ENCODE assay signal across 19 cellular contexts in genomic region chr4:168919706-168920324, GRCh38.
DNase-seq lines count a peak whose midpoint lies in the region; ATAC-seq and TF ChIP-seq lines count a peak whose summit lies in the region.
"Had no signal": no experiment of that assay in that cellular context is flagged by ENCODE, and none has a peak within 500 bp of the region (broad histone marks: within the 10 kb centered on the region; RNA-seq: fewer than 3 reads in every experiment).

No MANE protein-coding gene starts in this region.

- in situ Hi-C loops in brain microvascular endothelial cell (cut with HindIII; ENCODE audit: low pct_ligation_motif_present, low sequenced_read_pairs), result no loop called here

- no peaks in the 10 kb centered on the region for H3F3A ChIP-seq in GM23338 (replicated peaks; ENCODE audit: low read depth)

- H3K36me3 Mint-ChIP-seq in GM23338 (ENCODE audit: low read depth), result peaks cover 15% of the 10 kb centered on the region
- H3K36me3 Mint-ChIP-seq: CD4-positive, alpha-beta memory T cell; stimulated activated effector memory CD8-positive, alpha-beta T cell treated with anti-CD3 and anti-CD28 coated beads, Interleukin-12 subunit alpha, Interleukin-12 subunit beta, amount 100 ng/mL, for 72 hours had no signal

- no peaks in the 10 kb centered on the region for H3K36me3 ChIP-seq in GM23338 (ENCODE audit: insufficient read depth)
- peaks cover 84% of the 10 kb centered on the region for H3K36me3 ChIP-seq in right atrium auricular region
- H3K36me3 ChIP-seq in prostate gland, result no peaks in the 10 kb centered on the region
- peaks cover 58% of the 10 kb centered on the region for H3K36me3 ChIP-seq in brain microvascular endothelial cell (replicated peaks)
- H3K36me3 ChIP-seq in WERI-Rb-1, result peaks cover 5% of the 10 kb centered on the region
- H3K36me3 ChIP-seq: breast epithelium had no signal

- peaks cover 2% of the 10 kb centered on the region for H3K27me3 Mint-ChIP-seq in GM23338 (ENCODE audit: insufficient read depth, low read depth, poor library complexity)
- H3K27me3 Mint-ChIP-seq: CD4-positive, alpha-beta memory T cell had no signal

- no peak overlapping the region for H2AFZ ChIP-seq in GM23338

- DNase-seq in GM23338 (ENCODE audit: low spot score) (no peak), right atrium auricular region (ENCODE audit: low spot score) (no peak), prostate gland (ENCODE audit: low spot score) (no peak), brain microvascular endothelial cell (no peak), SK-N-DZ (ENCODE audit: low spot score) (no peak), WERI-Rb-1 (no peak)
- DNase-seq in stimulated activated CD4-positive, alpha-beta T cell treated with anti-CD3 and anti-CD28 coated beads, Interleukin-4, amount 100 ng/mL, for 1 hour, result no peak
- DNase-seq: activated CD8-positive, alpha-beta memory T cell treated with anti-CD3 and anti-CD28 coated beads, Interleukin-2, amount 50 U/mL, for 48 hours; activated naive CD4-positive, alpha-beta T cell treated with anti-CD3 and anti-CD28 coated beads, Interleukin-2, amount 50 U/mL, for 16 hours; CD4-positive, alpha-beta memory T cell; mesendoderm; MV-4-11; NCI-H2081 treated with DMSO at 0.1 percent for 48 hours; T-helper 1 cell had no signal

- no peak for ATAC-seq in GM23338
- ATAC-seq: activated CD4-positive, CD25-positive, alpha-beta regulatory T cell treated with anti-CD3 and anti-CD28 coated beads, Interleukin-2, amount 50 U/mL, for 24 hours; HCT116; stimulated activated effector memory CD8-positive, alpha-beta T cell treated with anti-CD3 and anti-CD28 coated beads, Interleukin-12 subunit alpha, Interleukin-12 subunit beta, amount 100 ng/mL, for 72 hours had no signal

- intact Hi-C loops in prostate gland (cut with DNase I), result loop anchor here (5.0 kb wide), 4 partner anchors 38 to 333 kb away; no protein-coding TSS in a partner anchor

- peak overlapping the region; percentile 73 for H3K27ac ChIP-seq in GM23338 (ENCODE audit: low read depth)
- peak overlapping the region; percentile 65 for H3K27ac ChIP-seq in VCaP
- H3K27ac ChIP-seq in right atrium auricular region, result peak overlapping the region; percentile 31 to 63
- H3K27ac ChIP-seq in prostate gland, result peak overlapping the region; percentile 3 to 44
- H3K27ac ChIP-seq in brain microvascular endothelial cell, result no peak overlapping the region
- H3K27ac ChIP-seq in WERI-Rb-1, result no peak overlapping the region

- peaks cover 49% of the 10 kb centered on the region for H3K4me1 Mint-ChIP-seq in GM23338

- H3K9me3 Mint-ChIP-seq in GM23338, result no peaks in the 10 kb centered on the region
- H3K9me3 Mint-ChIP-seq: CD4-positive, alpha-beta memory T cell; stimulated activated effector memory CD8-positive, alpha-beta T cell treated with anti-CD3 and anti-CD28 coated beads, Interleukin-12 subunit alpha, Interleukin-12 subunit beta, amount 100 ng/mL, for 72 hours had no signal

- H3K4me3 ChIP-seq in GM23338 (no peak overlapping the region), right atrium auricular region (no peak overlapping the region), prostate gland (no peak overlapping the region), brain microvascular endothelial cell (ENCODE audit: low read depth, low read length) (no peak overlapping the region), WERI-Rb-1 (ENCODE audit: low read depth, low read length) (no peak overlapping the region)
- H3K4me3 ChIP-seq: breast epithelium had no signal

- no peaks in the 10 kb centered on the region for H3K27me3 ChIP-seq in GM23338 (ENCODE audit: insufficient read depth)
- no peaks in the 10 kb centered on the region for H3K27me3 ChIP-seq in right atrium auricular region
- H3K27me3 ChIP-seq in prostate gland (replicated peaks; ENCODE audit: insufficient read depth), result no peaks in the 10 kb centered on the region
- H3K27me3 ChIP-seq in brain microvascular endothelial cell (replicated peaks), result no peaks in the 10 kb centered on the region
- no peaks in the 10 kb centered on the region for H3K27me3 ChIP-seq in WERI-Rb-1 (ENCODE audit: insufficient read depth, low read depth, severe bottlenecking)
- H3K27me3 ChIP-seq: breast epithelium had no signal

- peak overlapping the region; percentile 85 for H3K27ac Mint-ChIP-seq in GM23338
- H3K27ac Mint-ChIP-seq: CD4-positive, alpha-beta memory T cell; stimulated activated effector memory CD8-positive, alpha-beta T cell treated with anti-CD3 and anti-CD28 coated beads, Interleukin-12 subunit alpha, Interleukin-12 subunit beta, amount 100 ng/mL, for 72 hours had no signal

- H3K4me1 ChIP-seq in GM23338 (ENCODE audit: insufficient read depth) (peaks cover 28% of the 10 kb centered on the region), right atrium auricular region (peaks cover 0 to 4% of the 10 kb centered on the region in 2 donors), prostate gland (replicated peaks) (no peaks in the 10 kb centered on the region)
- H3K4me1 ChIP-seq: breast epithelium had no signal

- no peaks in the 10 kb centered on the region for H3K79me2 ChIP-seq in GM23338 (replicated peaks; ENCODE audit: insufficient read depth)

- H3K4me2 ChIP-seq in GM23338, result peak overlapping the region; percentile 18; the same call in 1 of the 2 replicates

- H3K4me3 Mint-ChIP-seq in GM23338, result no peak overlapping the region
- H3K4me3 Mint-ChIP-seq: CD4-positive, alpha-beta memory T cell; stimulated activated effector memory CD8-positive, alpha-beta T cell treated with anti-CD3 and anti-CD28 coated beads, Interleukin-12 subunit alpha, Interleukin-12 subunit beta, amount 100 ng/mL, for 72 hours had no signal

- TF ChIP-seq POLR2A in prostate gland (IDR thresholded peaks at IDR 0.05), result no peak

- H3K9me3 ChIP-seq in right atrium auricular region (no peaks in the 10 kb centered on the region), prostate gland (no peaks in the 10 kb centered on the region), WERI-Rb-1 (ENCODE audit: severe bottlenecking) (no peaks in the 10 kb centered on the region)
- H3K9me3 ChIP-seq: breast epithelium had no signal

- TF ChIP-seq CTCF in GM23338 (conservative IDR thresholded peaks at IDR 0.05; ENCODE audit: low read depth in 2 of 2) (no peak), VCaP (conservative IDR thresholded peaks at IDR 0.05) (no peak), right atrium auricular region (IDR thresholded peaks at IDR 0.05) (no peak), prostate gland (IDR thresholded peaks at IDR 0.05) (no peak), brain microvascular endothelial cell (IDR thresholded peaks at IDR 0.05; ENCODE audit: low read depth, low read length, missing control alignments) (no peak), WERI-Rb-1 (IDR thresholded peaks at IDR 0.05; ENCODE audit: low read depth, low read length) (no peak)

- H4K20me1 ChIP-seq in GM23338 (replicated peaks; ENCODE audit: insufficient read depth), result no peaks in the 10 kb centered on the region

- 36% methylated on average over 4 of the region's 4 CpGs for WGBS in prostate gland

- H3K9me2 ChIP-seq in GM23338 (ENCODE audit: insufficient read depth), result no peaks in the 10 kb centered on the region

TF ChIP-seq in GM23338, 12 proteins besides CTCF, POLR2A, EP300 and RAD21 (continues in another document):
- TF ChIP-seq ZNF114 (CRISPR knock-in tag; IDR thresholded peaks at IDR 0.05), result no peak

Comparison
In these comparisons a context has a peak if more than half of its experiments do, and no peak if none do; other contexts are left out.
1. H3K27ac ChIP-seq: peak in GM23338 (single experiment), VCaP (single experiment), right atrium auricular region (2 of 2) and prostate gland (2 of 2); none in brain microvascular endothelial cell (single experiment) and WERI-Rb-1 (single experiment).